ENCODE assay signal across 9 cellular contexts in genomic region chr17:57974053-57974824, GRCh38. TPM values are rescaled to one million over a fixed set of nuclear protein-coding genes. Genes with fewer than 3 reads are reported as not detected.
DNase-seq lines count a peak whose midpoint lies in the region; ATAC-seq and TF ChIP-seq lines count a peak whose summit lies in the region.
"Not testable (repeated sequence)": the region's sequence is repeated elsewhere in the genome, so short reads cannot be mapped to it uniquely, and the experiment has no call there.
"Had no signal": no experiment of that assay in that cellular context is flagged by ENCODE, and none has a peak within 500 bp of the region (broad histone marks: within the 10 kb centered on the region; RNA-seq: fewer than 3 reads in every experiment).

No MANE protein-coding gene starts in this region.

- H3K4me3 Mint-ChIP-seq in MCF 10A (ENCODE audit: unreplicated experiment) = not testable (repeated sequence)

- POLR2A ChIA-PET in HCT116 (lab: Charles Lee) = not testable (repeated sequence)
- POLR2A ChIA-PET in Panc1 (lab: Charles Lee) = interaction anchor here (0.6 kb wide), 1 partner anchor 16 kb away, joined by 11 read pairs; no protein-coding TSS in a partner anchor
- POLR2A ChIA-PET in MCF 10A (lab: Yijun Ruan, JAX) = interaction anchor here (0.6 to 1.6 kb wide), 4 partner anchors 12 to 95 kb away, joined by 3 to 8 read pairs (median 4); partner anchors contain the start of gene CUEDC1

- H4K20me1 ChIP-seq in HCT116 (ENCODE audit: insufficient read depth) = not testable (repeated sequence)

- H2BK15ac ChIP-seq in mesenchymal stem cell (ENCODE audit: low read depth, poor library complexity, severe bottlenecking) = not testable (repeated sequence)

- not testable (repeated sequence) for H2AFZ ChIP-seq in HCT116 (ENCODE audit: low read depth, low read length, poor library complexity, severe bottlenecking); mesenchymal stem cell (ENCODE audit: low read depth, low read length)

- not testable (repeated sequence) for H3K4me2 ChIP-seq in HCT116 (ENCODE audit: low read length); mesenchymal stem cell (ENCODE audit: low read length, poor library complexity, severe bottlenecking)

- not testable (repeated sequence) for H3K9ac ChIP-seq in HCT116 (ENCODE audit: low read length); mesenchymal stem cell (ENCODE audit: low read length); subcutaneous abdominal adipose tissue (ENCODE audit: low read length in 5 of 5)

- H3K79me2 ChIP-seq in HCT116 (ENCODE audit: insufficient read depth, low read length) = not testable (repeated sequence)

- not testable (repeated sequence) for H3K4me3 ChIP-seq in HCT116 (replicated peaks in 1 of 2; ENCODE audit: low read depth in 1 of 2, low read length in 2 of 2); Panc1 (ENCODE audit: low read depth in 2 of 2, low read length in 2 of 2); gastroesophageal sphincter; mesenchymal stem cell (ENCODE audit: insufficient read depth in 1 of 2, low read depth in 1 of 2, low read length in 2 of 2); subcutaneous abdominal adipose tissue (ENCODE audit: low read depth in 1 of 5, low read length in 5 of 5)

- not testable (repeated sequence) for ATAC-seq in HCT116, gastroesophageal sphincter
- ATAC-seq in Panc1 (0 out of 2 replicates have a peak, but pooled peaks have one; percentile 7), left ventricle myocardium superior (peak; percentile 80)

- TF ChIP-seq EP300 in gastroesophageal sphincter (IDR thresholded peaks at IDR 0.05) = not testable (repeated sequence)

- not testable (repeated sequence) for H3K4me1 ChIP-seq in HCT116 (ENCODE audit: control insufficient read depth in 1 of 2, insufficient read depth in 2 of 2, low read length in 2 of 2); Panc1 (ENCODE audit: control insufficient read depth, insufficient read depth, low read length)
- H3K4me1 ChIP-seq in gastroesophageal sphincter (peaks cover 7 to 47% (median 11%) of the 10 kb centered on the region in 3 donors), mesenchymal stem cell (ENCODE audit: control insufficient read depth, insufficient read depth, low read depth, low read length) (peaks cover 12% of the 10 kb centered on the region), subcutaneous abdominal adipose tissue (ENCODE audit: control insufficient read depth in 5 of 5, insufficient read depth in 5 of 5, low read length in 5 of 5) (peaks cover 2 to 13% (median 9%) of the 10 kb centered on the region in 5 donors)

- RAD21 ChIA-PET in HCT116 (lab: Charles Lee; ENCODE audit: low non-redundant PET in 1 of 2, low total read pairs in 2 of 2, uncharacterized antibody in 2 of 2, unreplicated experiment in 2 of 2) = not testable (repeated sequence)

- H3K36me3 Mint-ChIP-seq in MCF 10A (ENCODE audit: insufficient read depth, unreplicated experiment) = peaks cover 63% of the 10 kb centered on the region

- H3K9me3 Mint-ChIP-seq in MCF 10A (ENCODE audit: unreplicated experiment) = not testable (repeated sequence)

- H3K23ac ChIP-seq in mesenchymal stem cell (ENCODE audit: low read length in 2 of 2) = not testable (repeated sequence)

- not testable (repeated sequence) for H3K9me3 ChIP-seq in HCT116 (ENCODE audit: control insufficient read depth in 1 of 2, insufficient read depth in 1 of 2, low read depth in 1 of 2, low read length in 2 of 2); Panc1 (ENCODE audit: control insufficient read depth, insufficient read depth, low read depth, low read length); gastroesophageal sphincter; mesenchymal stem cell (ENCODE audit: control insufficient read depth, low read length); subcutaneous abdominal adipose tissue (ENCODE audit: control insufficient read depth in 5 of 5, low read length in 5 of 5)

- CTCF ChIA-PET in HCT116 (lab: Charles Lee); Panc1 (lab: Charles Lee): not testable (repeated sequence)
- CTCF ChIA-PET in MCF 10A (lab: Yijun Ruan, JAX) = interaction anchor here (1.0 to 2.2 kb wide), 3 partner anchors 11 to 115 kb away, joined by 4 to 13 read pairs (median 8); no protein-coding TSS in a partner anchor

- H3K27ac ChIP-seq in HCT116 (ENCODE audit: low read depth, low read length); Panc1 (ENCODE audit: low read length); mesenchymal stem cell (ENCODE audit: low read length, poor library complexity, severe bottlenecking): not testable (repeated sequence)
- peak overlapping the region in 3 of 4 donors; percentile 33 to 58 (median 38) for H3K27ac ChIP-seq in gastroesophageal sphincter
- H3K27ac ChIP-seq in subcutaneous abdominal adipose tissue (ENCODE audit: low read depth, low read length) = peak overlapping the region; percentile 35

- peaks cover 17% of the 10 kb centered on the region for H3K79me1 ChIP-seq in mesenchymal stem cell (replicated peaks; ENCODE audit: low read length, poor library complexity, severe bottlenecking)

- intact Hi-C loops in HCT116 (cut with micrococcal nuclease); Panc1 (cut with micrococcal nuclease; ENCODE audit: unreplicated experiment); MCF 10A (cut with micrococcal nuclease); left ventricle myocardium superior (cut with micrococcal nuclease): not testable (repeated sequence)

- in situ Hi-C loops in Panc1 (cut with HindIII; ENCODE audit: low pct_unique_long_range_greater_than_20kb, low sequenced_read_pairs) = not testable (repeated sequence)

- H2BK5ac ChIP-seq in mesenchymal stem cell (ENCODE audit: low read depth, low read length, poor library complexity, severe bottlenecking) = not testable (repeated sequence)

- H3K27me3 Mint-ChIP-seq in MCF 10A (ENCODE audit: insufficient read depth, unreplicated experiment) = not testable (repeated sequence)

- not testable (repeated sequence) for TF ChIP-seq CTCF in HCT116 (IDR thresholded peaks at IDR 0.05 in 2 of 3, conservative IDR thresholded peaks at IDR 0.05 in 1 of 3; ENCODE audit: borderline replicate concordance in 1 of 3, insufficient read depth in 1 of 3, low read depth in 2 of 3, low read length in 2 of 3); Panc1 (IDR thresholded peaks at IDR 0.05); MCF 10A (IDR thresholded peaks at IDR 0.05; ENCODE audit: unreplicated experiment); gastroesophageal sphincter (IDR thresholded peaks at IDR 0.05)

- H2AK5ac ChIP-seq in mesenchymal stem cell (ENCODE audit: low read length, severe bottlenecking) = peak overlapping the region; percentile 65

- peak overlapping the region in 1 of 2 experiments; percentile 47 for H2BK12ac ChIP-seq in mesenchymal stem cell (ENCODE audit: low read length in 2 of 2)

- not testable (repeated sequence) for H3K27ac Mint-ChIP-seq in MCF 10A (ENCODE audit: low read depth, unreplicated experiment)

- H3K9me2 ChIP-seq in HCT116 (ENCODE audit: insufficient read depth) = not testable (repeated sequence)

- H4K8ac ChIP-seq in mesenchymal stem cell (ENCODE audit: low read length) = not testable (repeated sequence)

- peaks cover 37 to 53% of the 10 kb centered on the region in 2 experiments for H3K36me3 ChIP-seq in HCT116 (ENCODE audit: control insufficient read depth in 1 of 2, insufficient read depth in 2 of 2, low read length in 2 of 2)
- peaks cover 27% of the 10 kb centered on the region for H3K36me3 ChIP-seq in Panc1 (ENCODE audit: control insufficient read depth, insufficient read depth, low read length)
- peaks cover 10 to 81% of the 10 kb centered on the region in 2 donors for H3K36me3 ChIP-seq in gastroesophageal sphincter
- H3K36me3 ChIP-seq in mesenchymal stem cell (ENCODE audit: control insufficient read depth in 1 of 2, insufficient read depth in 2 of 2, low read depth in 1 of 2, low read length in 2 of 2) = peaks cover 21 to 74% of the 10 kb centered on the region in 2 experiments
- H3K36me3 ChIP-seq in subcutaneous abdominal adipose tissue (ENCODE audit: control insufficient read depth in 5 of 5, insufficient read depth in 5 of 5, low read length in 5 of 5) = peaks cover 27 to 70% (median 58%) of the 10 kb centered on the region in 5 donors

- peaks cover 13% of the 10 kb centered on the region for H3K4me1 Mint-ChIP-seq in MCF 10A (ENCODE audit: insufficient read depth, unreplicated experiment)

- not testable (repeated sequence) for TF ChIP-seq POLR2A in HCT116 (IDR thresholded peaks at IDR 0.05; ENCODE audit: borderline replicate concordance, extremely low read depth, insufficient read depth, insufficient read length); gastroesophageal sphincter (IDR thresholded peaks at IDR 0.05)

- H3K4ac ChIP-seq in mesenchymal stem cell (ENCODE audit: low read depth in 1 of 2, low read length in 2 of 2) = not testable (repeated sequence)

- H2BK120ac ChIP-seq in mesenchymal stem cell (ENCODE audit: low read depth, low read length) = not testable (repeated sequence)

- BruUV-seq in HCT116 (replicated peaks; lab: Mats Ljungman, UMichigan) (TSS peak; percentile 8), Panc1 (replicated peaks; lab: Mats Ljungman, UMichigan) (TSS peak; percentile 46), MCF 10A (replicated peaks; lab: Mats Ljungman, UMichigan) (TSS peak; percentile 22)

- H3K18ac ChIP-seq in mesenchymal stem cell (ENCODE audit: low read depth in 1 of 2, low read length in 2 of 2) = not testable (repeated sequence)

- not testable (repeated sequence) for H4K91ac ChIP-seq in mesenchymal stem cell (ENCODE audit: low read length)

- H3K27me3 ChIP-seq in HCT116 (ENCODE audit: insufficient read depth, low read length); Panc1 (ENCODE audit: control insufficient read depth, insufficient read depth, low read length); gastroesophageal sphincter; mesenchymal stem cell (ENCODE audit: control insufficient read depth in 1 of 2, insufficient read depth in 1 of 2, low read length in 2 of 2); subcutaneous abdominal adipose tissue (ENCODE audit: control insufficient read depth in 5 of 5, insufficient read depth in 4 of 5, low read length in 5 of 5): not testable (repeated sequence)

- DNase-seq in HCT116 (ENCODE audit: low read depth, low spot score); Panc1 (ENCODE audit: low read depth, low spot score); MCF 10A (ENCODE audit: unreplicated experiment); left ventricle myocardium superior; mesenchymal stem cell: not testable (repeated sequence)

- WGBS in gastroesophageal sphincter (ENCODE audit: low coverage in 1 of 2), 2 donors = 77 to 82% methylated on average over 2 to 4 of the region's 4 CpGs
- WGBS in mesenchymal stem cell = 92% methylated on average over 4 of the region's 4 CpGs

- not testable (repeated sequence) for TF ChIP-seq RAD21 in HCT116 (IDR thresholded peaks at IDR 0.05; ENCODE audit: low read depth)

- H3K14ac ChIP-seq in mesenchymal stem cell (ENCODE audit: low read length in 2 of 2) = not testable (repeated sequence)

RNA-seq across cellular contexts. Expression of gene VEZF1, which starts 13.8 kb away (rescaled TPM):
- total RNA-seq in HCT116 (2021; ENCODE audit: unreplicated experiment) (70.2 TPM), Panc1 (2021; ENCODE audit: unreplicated experiment) (73.5 TPM), MCF 10A (2022) (66.8 and 69.1 TPM in 2 replicates), gastroesophageal sphincter (100 to 1,000 TPM; 115 to 148 (median 132) TPM), left ventricle myocardium superior (77.6 TPM)
- 50.5 and 55.6 TPM in 2 replicates for polyA plus RNA-seq in HCT116 (2012)
- 50.1 TPM for polyA plus RNA-seq in Panc1 (2012; ENCODE audit: insufficient read length)
- polyA plus RNA-seq in mesenchymal stem cell (2013, experiment 1 of 2) = 45.1 TPM
- polyA plus RNA-seq in mesenchymal stem cell (2013, experiment 2 of 2) = 43.6 TPM

RNA-seq across cellular contexts. Expression of gene CUEDC1, which starts 19.0 kb away (rescaled TPM):
- total RNA-seq in HCT116 (2021; ENCODE audit: unreplicated experiment) (60.2 TPM), Panc1 (2021; ENCODE audit: unreplicated experiment) (103 TPM), MCF 10A (2022) (15.6 and 21.5 TPM in 2 replicates), gastroesophageal sphincter (10 to 100 TPM; 35.7 to 60.3 (median 45.6) TPM), left ventricle myocardium superior (55.0 TPM)
- 54.1 and 58.2 TPM in 2 replicates for polyA plus RNA-seq in HCT116 (2012)
- 107 TPM for polyA plus RNA-seq in Panc1 (2012; ENCODE audit: insufficient read length)
- 23.1 TPM for polyA plus RNA-seq in mesenchymal stem cell (2013, experiment 1 of 2)
- 22.1 TPM for polyA plus RNA-seq in mesenchymal stem cell (2013, experiment 2 of 2)
- polyA plus RNA-seq: CD4-positive, alpha-beta memory T cell; IgD-negative memory B cell had no signal

RNA-seq across cellular contexts. Expression of gene SRSF1, which starts 32.8 kb away (rescaled TPM):
- total RNA-seq in HCT116 (2021; ENCODE audit: unreplicated experiment) (434 TPM), Panc1 (2021; ENCODE audit: unreplicated experiment) (362 TPM), MCF 10A (2022) (381 and 493 TPM in 2 replicates), gastroesophageal sphincter (100 to 1,000 TPM; 139 to 240 (median 198) TPM), left ventricle myocardium superior (98.1 TPM)
- 157 and 231 TPM in 2 replicates for polyA plus RNA-seq in HCT116 (2012)
- 307 TPM for polyA plus RNA-seq in Panc1 (2012; ENCODE audit: insufficient read length)
- polyA plus RNA-seq in mesenchymal stem cell (2013, experiment 1 of 2) = 121 TPM
- polyA plus RNA-seq in mesenchymal stem cell (2013, experiment 2 of 2) = 123 TPM
